ENCODE assay signal across 12 cellular contexts in genomic region chr12:111424793-111425251, GRCh38. TPM values are rescaled to one million over a fixed set of nuclear protein-coding genes. Genes with fewer than 3 reads are reported as not detected.
A peak's percentile ranks its signal among the peaks of the same experiment; 100 is the strongest.
DNase-seq lines count a peak whose midpoint lies in the region; ATAC-seq and TF ChIP-seq lines count a peak whose summit lies in the region.
"Had no signal": no experiment of that assay in that cellular context is flagged by ENCODE, and none has a peak within 500 bp of the region (broad histone marks: within the 10 kb centered on the region; RNA-seq: fewer than 3 reads in every experiment).

No MANE protein-coding gene starts in this region.

- H3K9ac ChIP-seq in HUES6 (ENCODE audit: low read length): no peak overlapping the region
- peak overlapping the region; percentile 3 to 57 for H3K9ac ChIP-seq in colonic mucosa (ENCODE audit: low read depth in 2 of 2, low read length in 2 of 2)
- H3K9ac ChIP-seq: GM23248 had no signal

- no peak for DNase-seq in CD8-positive, alpha-beta T cell
- DNase-seq in colonic mucosa (no peak), mucosa of descending colon (peak in 2 of 3 donors; percentile 40 to 53), germinal center (ENCODE audit: low spot score) (no peak), NCI-H748 (lab: John Stamatoyannopoulos, UW; ENCODE audit: unreplicated experiment) (no peak)
- DNase-seq: amniotic stem cell, foreskin fibroblast, GM23248 had no signal

- H3K4me1 Mint-ChIP-seq in CD8-positive, alpha-beta T cell (ENCODE audit: low read depth): peaks cover 58% of the 10 kb centered on the region

- peak; percentile 53 for ATAC-seq in CD8-positive, alpha-beta T cell
- ATAC-seq in mucosa of descending colon (peak; percentile 8), GM21423 (IDR thresholded peaks at IDR 0.05; ENCODE audit: unreplicated experiment) (no peak), HG03378 (IDR thresholded peaks at IDR 0.05; ENCODE audit: unreplicated experiment) (no peak)

- no peak overlapping the region for H3K4me3 ChIP-seq in CD8-positive, alpha-beta T cell (ENCODE audit: low read depth, low read length)
- H3K4me3 ChIP-seq in HUES6 (ENCODE audit: low read depth, low read length) (no peak overlapping the region), colonic mucosa (no peak overlapping the region), mucosa of descending colon (no peak overlapping the region)
- H3K4me3 ChIP-seq: GM23248, pancreas had no signal

- H3K36me3 Mint-ChIP-seq in CD8-positive, alpha-beta T cell: peaks cover 19% of the 10 kb centered on the region

- intact Hi-C loops in CD8-positive, alpha-beta T cell (cut with DNase I, micrococcal nuclease): no loop called here
- intact Hi-C loops in colonic mucosa (cut with DNase I): no loop called here
- intact Hi-C loops in mucosa of descending colon (cut with DNase I, micrococcal nuclease): no loop called here

- H3K27ac ChIP-seq in CD8-positive, alpha-beta T cell (ENCODE audit: low read depth, low read length): no peak overlapping the region
- peak overlapping the region; percentile 62; the same call in 1 of the 2 replicates for H3K27ac ChIP-seq in HUES6 (ENCODE audit: low read depth, low read length)
- H3K27ac ChIP-seq in colonic mucosa: no peak overlapping the region
- H3K27ac ChIP-seq: GM23248, pancreas had no signal

- peaks cover 14% of the 10 kb centered on the region for H3K36me3 ChIP-seq in CD8-positive, alpha-beta T cell (ENCODE audit: insufficient read depth, low read length)
- H3K36me3 ChIP-seq in HUES6 (ENCODE audit: control insufficient read depth, insufficient read depth, low read length): peaks cover 13% of the 10 kb centered on the region
- no peaks in the 10 kb centered on the region for H3K36me3 ChIP-seq in colonic mucosa
- no peaks in the 10 kb centered on the region for H3K36me3 ChIP-seq in mucosa of descending colon (ENCODE audit: low read depth)
- H3K36me3 ChIP-seq: pancreas had no signal

- no peak for TF ChIP-seq CTCF in CD8-positive, alpha-beta T cell (IDR thresholded peaks at IDR 0.05)
- TF ChIP-seq CTCF in colonic mucosa (IDR thresholded peaks at IDR 0.05) (no peak), mucosa of descending colon (IDR thresholded peaks at IDR 0.05) (no peak)

- no peaks in the 10 kb centered on the region for H3K27me3 ChIP-seq in CD8-positive, alpha-beta T cell (ENCODE audit: insufficient read depth, low read length)
- H3K27me3 ChIP-seq in HUES6 (ENCODE audit: control insufficient read depth, insufficient read depth, low read length) (no peaks in the 10 kb centered on the region), colonic mucosa (no peaks in the 10 kb centered on the region)
- H3K27me3 ChIP-seq: pancreas had no signal

- no peaks in the 10 kb centered on the region for H3K9me3 ChIP-seq in CD8-positive, alpha-beta T cell (ENCODE audit: low read length)
- H3K9me3 ChIP-seq in HUES6 (ENCODE audit: control insufficient read depth, insufficient read depth, low read depth, low read length): no peaks in the 10 kb centered on the region
- H3K9me3 ChIP-seq in colonic mucosa: no peaks in the 10 kb centered on the region
- H3K9me3 ChIP-seq in mucosa of descending colon: no peaks in the 10 kb centered on the region
- H3K9me3 ChIP-seq: pancreas had no signal

- POLR2A ChIA-PET in CD8-positive, alpha-beta T cell (lab: Charles Lee): interaction anchor here (2.2 to 2.9 kb wide), 2 partner anchors 10 to 13 kb away, joined by 8 to 10 read pairs; no protein-coding TSS in a partner anchor

- CTCF ChIA-PET in CD8-positive, alpha-beta T cell (lab: Charles Lee): interaction anchor here (0.8 to 4.0 kb wide), 5 partner anchors 11 to 28 kb away, joined by 3 to 38 read pairs (median 9); no protein-coding TSS in a partner anchor

- peak overlapping the region; percentile 92 for H3K27ac Mint-ChIP-seq in CD8-positive, alpha-beta T cell

- H3K9me3 Mint-ChIP-seq in CD8-positive, alpha-beta T cell: no peaks in the 10 kb centered on the region

- no peak overlapping the region for H3K4me3 Mint-ChIP-seq in CD8-positive, alpha-beta T cell

- peaks cover 58% of the 10 kb centered on the region for H3K4me1 ChIP-seq in CD8-positive, alpha-beta T cell (ENCODE audit: insufficient read depth, low read length)
- H3K4me1 ChIP-seq in HUES6 (ENCODE audit: control insufficient read depth, insufficient read depth, low read length): peaks cover 39% of the 10 kb centered on the region
- peaks cover 29% of the 10 kb centered on the region for H3K4me1 ChIP-seq in colonic mucosa
- peaks cover 39% of the 10 kb centered on the region for H3K4me1 ChIP-seq in mucosa of descending colon (ENCODE audit: low read depth)
- H3K4me1 ChIP-seq: pancreas had no signal

- H3K27me3 Mint-ChIP-seq in CD8-positive, alpha-beta T cell (ENCODE audit: low read depth): no peaks in the 10 kb centered on the region

RNA-seq across cellular contexts. Expression of gene SH2B3, which starts 19.1 kb away (rescaled TPM):
- total RNA-seq in CD8-positive, alpha-beta T cell: 10 to 100 TPM; 48.7 to 48.8 TPM
- 10 to 100 TPM; 26.4 to 40.9 TPM for total RNA-seq in colonic mucosa
- total RNA-seq in mucosa of descending colon: 10 to 100 TPM; 16.5 to 22.4 (median 20.5) TPM

RNA-seq across cellular contexts. Expression of gene PHETA1, which starts 55.9 kb away (rescaled TPM):
- under 1 TPM; 0.79 to 0.83 TPM for total RNA-seq in CD8-positive, alpha-beta T cell
- total RNA-seq in colonic mucosa: 10 to 100 TPM; 21.8 to 43.6 TPM
- total RNA-seq in mucosa of descending colon: 10 to 100 TPM; 21.4 to 39.8 (median 23.4) TPM

Comparison
In these comparisons a context has a peak if more than half of its experiments do, and no peak if none do; other contexts are left out.
1. ATAC-seq: peak in CD8-positive, alpha-beta T cell (single experiment) and mucosa of descending colon (single experiment); none in GM21423 (single experiment) and HG03378 (single experiment).
2. DNase-seq: peak in mucosa of descending colon (2 of 3); none in CD8-positive, alpha-beta T cell (0 of 7), colonic mucosa (single experiment), germinal center (single experiment) and NCI-H748 (single experiment).
3. RNA of gene PHETA1, which starts 55.9 kb away (total RNA-seq): 21.8 to 43.6 TPM in colonic mucosa and 21.4 to 39.8 TPM in mucosa of descending colon; 0.79 to 0.83 TPM in CD8-positive, alpha-beta T cell; every median in the first group is over 10 times any median in the second.